8 cellular contexts compared by ENCODE assay signal in genomic region chr17:64506201-64506575, GRCh38.
DNase-seq lines count a peak whose midpoint lies in the region; ATAC-seq and TF ChIP-seq lines count a peak whose summit lies in the region.

TSS of gene DDX5 (minus strand) at chr17:64506289. CDS start at chr17:64506119, 170 bp downstream.

- peak within 1 kb of the TSS; percentile 97 for H3K4me3 ChIP-seq in AG04449 (ENCODE audit: low read depth, low read length)

- CTCF ChIA-PET in AG04449 (lab: Yijun Ruan, JAX): interaction anchor here (1.9 to 8.5 kb wide), 3 partner anchors 10 to 85 kb away, joined by 9 to 88 read pairs (median 78); partner anchors contain the start of gene POLG2

- in situ Hi-C loops in GM18951 (cut with MboI; ENCODE audit: low sequenced_read_pairs, unreplicated experiment): no loop called here

- TF ChIP-seq POLR2A in GM18951 (IDR thresholded peaks at IDR 0.05; ENCODE audit: extremely low read depth, insufficient read depth, insufficient read length): peak; percentile 100

- POLR2A ChIA-PET in AG04449 (lab: Yijun Ruan, JAX): interaction anchor here (0.6 to 3.0 kb wide), 16 partner anchors 9 to 361 kb away, joined by 3 to 55 read pairs (median 4); partner anchors contain the start of gene POLG2

- TF ChIP-seq CTCF in AG04449 (IDR thresholded peaks at IDR 0.05; ENCODE audit: insufficient read depth, low read length, missing control alignments): no peak

- DNase-seq in AG04449 (ENCODE audit: low read depth, low spot score) (peak; percentile 74), NCI-H446 treated with DMSO at 0.1 percent for 48 hours (lab: John Stamatoyannopoulos, UW) (peak; percentile 96), cerebellar cortex (ENCODE audit: low spot score) (peak; percentile 97), islet precursor cell (peak; percentile 100)
- peak; percentile 92 for DNase-seq in activated CD4-positive, CD25-positive, alpha-beta regulatory T cell treated with anti-CD3 and anti-CD28 coated beads, Interleukin-2, amount 50 U/mL, for 16 hours (ENCODE audit: low read depth, low spot score)
- DNase-seq in stimulated activated CD4-positive, alpha-beta T cell treated with anti-CD3 and anti-CD28 coated beads, Interleukin-12 subunit alpha, Interleukin-12 subunit beta, amount 100 ng/mL, for 4 hours: peak; percentile 96

- ATAC-seq in HG03196 (IDR thresholded peaks at IDR 0.05; ENCODE audit: unreplicated experiment): peak; percentile 62

Comparison
In these comparisons a context has a peak if more than half of its experiments do, and no peak if none do; other contexts are left out.
1. Peak in every context shown above with its lines: DNase-seq, ATAC-seq and H3K4me3 ChIP-seq.